7 cellular contexts compared by ENCODE assay signal in the genomic region with DNA sequence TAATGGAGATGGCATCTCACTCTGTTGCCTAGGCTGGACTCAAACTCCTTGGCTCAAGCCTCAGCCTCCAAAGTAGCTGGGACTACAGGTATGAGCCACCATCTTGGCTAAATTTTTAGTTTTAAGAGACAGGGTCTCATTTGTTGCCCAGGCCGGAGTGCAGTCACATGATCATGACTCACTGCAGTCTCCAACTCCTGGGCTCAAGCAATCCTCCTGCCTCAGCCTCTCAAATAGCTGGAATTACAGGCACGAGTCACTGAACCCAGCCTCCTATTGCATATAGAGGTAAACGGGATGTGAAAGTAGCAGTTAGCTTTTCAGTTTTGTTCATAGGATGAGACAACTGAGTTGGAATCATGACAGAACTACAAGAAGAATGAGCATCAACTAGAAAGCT. TPM values are rescaled to one million over a fixed set of nuclear protein-coding genes. Genes with fewer than 3 reads are reported as not detected.
"Had no signal": no experiment of that assay in that cellular context is flagged by ENCODE, and none has a peak within 500 bp of the region (broad histone marks: within the 10 kb centered on the region; RNA-seq: fewer than 3 reads in every experiment).

No MANE protein-coding gene starts in this region.

- DNase-seq: IMR-90, KBM-7, KG1 had no signal

- ATAC-seq: HepG2, K562 had no signal

- H3K27ac ChIP-seq: HL-60 had no signal

- H3K4me3 ChIP-seq: K562 had no signal

RNA-seq across cellular contexts. Expression of a gene that starts 9.5 kb away (rescaled TPM):
- polyA plus RNA-seq: IgD-negative memory B cell had no signal

RNA-seq across cellular contexts. Expression of a gene that starts 39.2 kb away (rescaled TPM):
- polyA plus RNA-seq: HepG2, IgD-negative memory B cell, IMR-90, K562 had no signal
